Comparison of ENCODE assay signal across 24 cellular contexts in genomic region chr9:35374910-35375309, GRCh38.
"Had no signal": no experiment of that assay in that cellular context is flagged by ENCODE, and none has a peak within 500 bp of the region (broad histone marks: within the 10 kb centered on the region; RNA-seq: fewer than 3 reads in every experiment).

No MANE protein-coding gene starts in this region.

- DNase-seq: colonic mucosa; cortex of kidney; effector CD8-positive, alpha-beta T cell; effector memory CD8-positive, alpha-beta T cell; endodermal cell; erythroblast; esophagus squamous epithelium; foreskin fibroblast; foreskin melanocyte; heart left ventricle; hypothalamus; immature natural killer cell; kidney; kidney glomerular epithelial cell; left colon; left ventricle myocardium inferior; lower lobe of right lung; mesenchymal stem cell; mucosa of descending colon had no signal

- H3K4me3 ChIP-seq: colonic mucosa, esophagus squamous epithelium, gastroesophageal sphincter, heart left ventricle, hepatocyte, left ventricle myocardium inferior, lower lobe of right lung, mucosa of descending colon had no signal

- H3K27ac ChIP-seq: colonic mucosa, epithelial cell of prostate, esophagus squamous epithelium, gastroesophageal sphincter, heart left ventricle, hepatocyte, left ventricle myocardium inferior, lower lobe of right lung had no signal

- H3K9me3 ChIP-seq: colonic mucosa, esophagus squamous epithelium, gastroesophageal sphincter, heart left ventricle, left ventricle myocardium inferior, lower lobe of right lung, mucosa of descending colon had no signal

- H3K27me3 ChIP-seq: colonic mucosa, esophagus squamous epithelium, gastroesophageal sphincter, heart left ventricle, hepatocyte had no signal

- H3K4me1 ChIP-seq: colonic mucosa, esophagus squamous epithelium, gastroesophageal sphincter, lower lobe of right lung had no signal

- ATAC-seq: effector memory CD8-positive, alpha-beta T cell; esophagus mucosa; gastroesophageal sphincter; left colon; left lobe of liver; mucosa of descending colon had no signal
